ENCODE assay signal across 18 cellular contexts in the genomic region with DNA sequence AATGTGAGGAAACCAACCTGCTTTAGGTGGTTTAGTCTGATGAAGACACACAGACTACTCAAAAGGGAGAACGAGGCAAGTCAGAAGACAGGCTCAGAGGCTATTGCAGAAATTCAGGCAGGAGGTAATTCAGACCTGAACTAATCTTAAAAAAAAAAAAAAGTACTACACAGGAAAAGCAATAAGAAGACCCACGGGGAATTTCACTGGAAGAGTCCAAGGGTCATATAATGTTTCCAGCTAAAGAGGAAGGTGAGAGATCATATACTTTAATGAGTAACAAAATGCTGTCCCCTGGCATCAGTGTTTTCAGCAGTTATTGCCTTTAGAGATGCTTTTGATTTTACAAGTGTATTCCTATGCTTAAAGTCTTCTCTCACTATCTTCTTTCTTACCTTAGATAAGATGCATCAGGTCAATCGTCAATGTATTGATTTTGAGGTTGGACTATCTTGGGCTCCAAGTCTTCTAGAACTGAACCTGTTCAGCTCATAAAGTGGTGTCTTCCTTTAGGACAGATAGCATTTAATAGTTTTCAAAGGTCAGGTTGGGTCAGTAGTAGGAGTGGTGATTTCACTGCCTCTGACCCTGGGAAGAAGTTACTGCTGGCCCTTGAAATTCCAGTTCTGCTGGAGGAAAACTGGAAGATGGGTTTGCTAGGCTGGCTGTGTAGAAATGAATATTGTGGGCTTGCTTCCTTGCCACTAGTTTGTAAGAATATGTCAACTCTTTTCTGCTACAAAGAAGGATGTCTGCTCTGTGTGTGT.
DNase-seq lines count a peak whose midpoint lies in the region; ATAC-seq and TF ChIP-seq lines count a peak whose summit lies in the region.
"Had no signal": no experiment of that assay in that cellular context is flagged by ENCODE, and none has a peak within 500 bp of the region (broad histone marks: within the 10 kb centered on the region; RNA-seq: fewer than 3 reads in every experiment).

No MANE protein-coding gene starts in this region.

- H3K4me1 ChIP-seq in mesendoderm (ENCODE audit: control insufficient read depth, low read depth, low read length) (no peaks in the 10 kb centered on the region), PC-9 (replicated peaks; ENCODE audit: insufficient read depth) (no peaks in the 10 kb centered on the region)

- no peaks in the 10 kb centered on the region for H3K27me3 Mint-ChIP-seq in activated CD8-positive, alpha-beta T cell treated with anti-CD3 and anti-CD28 coated beads for 36 hours
- H3K27me3 Mint-ChIP-seq in Calu3 (ENCODE audit: unreplicated experiment): no peaks in the 10 kb centered on the region

- H3K79me2 ChIP-seq in mesendoderm (ENCODE audit: control insufficient read depth, insufficient read depth, low read length) (no peaks in the 10 kb centered on the region), PC-9 (ENCODE audit: low read depth) (no peaks in the 10 kb centered on the region)

- no peaks in the 10 kb centered on the region for H3K9me3 Mint-ChIP-seq in activated CD8-positive, alpha-beta T cell treated with anti-CD3 and anti-CD28 coated beads for 36 hours
- H3K9me3 Mint-ChIP-seq in Calu3 (ENCODE audit: low read depth, unreplicated experiment): no peaks in the 10 kb centered on the region
- H3K9me3 Mint-ChIP-seq: GM23338 had no signal

- H2BK15ac ChIP-seq in mesendoderm (replicated peaks; ENCODE audit: low read depth): no peak overlapping the region

- H3K4ac ChIP-seq in mesendoderm (ENCODE audit: low read depth, low read length): no peak overlapping the region

- H3F3A ChIP-seq in PC-9 (ENCODE audit: insufficient read depth, low read depth): no peaks in the 10 kb centered on the region

- POLR2A ChIA-PET in activated CD8-positive, alpha-beta T cell treated with anti-CD3 and anti-CD28 coated beads for 36 hours (lab: Charles Lee): no interaction called here
- POLR2A ChIA-PET in PC-9 (lab: Charles Lee; ENCODE audit: unreplicated experiment): no interaction called here

- no CpG with 5 or more reads among the region's 3 CpGs for WGBS in mesendoderm (ENCODE audit: extremely low coverage, insufficient coverage, low lambda C conversion rate)

- H3K18ac ChIP-seq in mesendoderm (ENCODE audit: low read length): peak overlapping the region; percentile 51

- H3K56ac ChIP-seq in mesendoderm (ENCODE audit: low read length): no peak overlapping the region

- no peaks in the 10 kb centered on the region for H3K36me3 Mint-ChIP-seq in activated CD8-positive, alpha-beta T cell treated with anti-CD3 and anti-CD28 coated beads for 36 hours (ENCODE audit: low read depth)
- no peaks in the 10 kb centered on the region for H3K36me3 Mint-ChIP-seq in Calu3 (ENCODE audit: insufficient read depth, unreplicated experiment)

- no peak overlapping the region for H4K8ac ChIP-seq in mesendoderm (ENCODE audit: low read depth, low read length)

- H3K27me3 ChIP-seq in HL-60 (ENCODE audit: insufficient read depth, poor library complexity, severe bottlenecking): no peaks in the 10 kb centered on the region
- H3K27me3 ChIP-seq in mesendoderm (ENCODE audit: insufficient read depth, low read length, poor library complexity): no peaks in the 10 kb centered on the region
- H3K27me3 ChIP-seq in PC-9 (ENCODE audit: insufficient read depth, low read depth): no peaks in the 10 kb centered on the region

- no peak overlapping the region for H3K27ac Mint-ChIP-seq in activated CD8-positive, alpha-beta T cell treated with anti-CD3 and anti-CD28 coated beads for 36 hours
- no peak overlapping the region for H3K27ac Mint-ChIP-seq in Calu3 (ENCODE audit: unreplicated experiment)
- H3K27ac Mint-ChIP-seq: GM23338 had no signal

- H3K27ac ChIP-seq in HL-60 (replicated peaks): peak overlapping the region; percentile 83
- peak overlapping the region; percentile 33; the same call in 1 of the 2 replicates for H3K27ac ChIP-seq in SK-N-MC
- H3K27ac ChIP-seq in mesendoderm (ENCODE audit: low read depth, low read length): no peak overlapping the region
- no peak overlapping the region for H3K27ac ChIP-seq in PC-9
- H3K27ac ChIP-seq: RWPE1 had no signal

- no peak overlapping the region for H3K4me3 ChIP-seq in HL-60 (replicated peaks; ENCODE audit: insufficient read depth, low read length)
- H3K4me3 ChIP-seq in SK-N-MC: no peak overlapping the region; the same call in 1 of the 2 replicates
- H3K4me3 ChIP-seq in mesendoderm (ENCODE audit: low read length): no peak overlapping the region
- H3K4me3 ChIP-seq in PC-9: no peak overlapping the region
- H3K4me3 ChIP-seq: GM23338 had no signal

- no TSS peak for BruUV-seq in Calu3 (replicated peaks; lab: Mats Ljungman, UMichigan)
- no TSS peak for BruUV-seq in PC-9 (replicated peaks; lab: Mats Ljungman, UMichigan)

- H3K23ac ChIP-seq in mesendoderm (ENCODE audit: low read length): no peak overlapping the region

- ATAC-seq in HG03175 (IDR thresholded peaks at IDR 0.05; ENCODE audit: unreplicated experiment): no peak
- no peak for ATAC-seq in activated CD8-positive, alpha-beta T cell treated with anti-CD3 and anti-CD28 coated beads for 36 hours
- ATAC-seq: GM23338 had no signal

- H3K9ac ChIP-seq in SK-N-MC (ENCODE audit: insufficient read length) (no peak overlapping the region), mesendoderm (ENCODE audit: low read length) (no peak overlapping the region)

- TF ChIP-seq CTCF in HL-60 (IDR thresholded peaks at IDR 0.05; ENCODE audit: insufficient read depth, low read length): no peak
- TF ChIP-seq CTCF in activated CD8-positive, alpha-beta T cell treated with anti-CD3 and anti-CD28 coated beads for 36 hours (IDR thresholded peaks at IDR 0.05): no peak
- TF ChIP-seq CTCF in Calu3 (IDR thresholded peaks at IDR 0.05; ENCODE audit: unreplicated experiment): no peak
- no peak for TF ChIP-seq CTCF in PC-9 (conservative IDR thresholded peaks at IDR 0.05)

- DNase-seq in HL-60 (ENCODE audit: low read depth in 1 of 2, low spot score in 1 of 2): peak in 1 of 2 experiments; percentile 39
- no peak for DNase-seq in SK-N-MC (ENCODE audit: low read depth, low spot score)
- DNase-seq in mesendoderm: no peak
- peak; percentile 31 for DNase-seq in renal cortical epithelial cell (ENCODE audit: low read depth)
- DNase-seq in activated CD8-positive, alpha-beta T cell treated with anti-CD3 and anti-CD28 coated beads for 36 hours: no peak
- DNase-seq in Calu3: no peak
- DNase-seq in PC-9: no peak
- DNase-seq: COR-L47, DMS79 treated with DMSO at 0.1 percent for 48 hours, NCI-H187 treated with DMSO at 0.1 percent for 48 hours, NCI-H2171, NCI-H446 treated with DMSO at 0.1 percent for 48 hours, OCI-M1, SW 1271 had no signal

- no peaks in the 10 kb centered on the region for H4K20me1 ChIP-seq in PC-9 (ENCODE audit: insufficient read depth)

- no peak overlapping the region for H2AFZ ChIP-seq in PC-9
- H2AFZ ChIP-seq: GM23338 had no signal

- no peak overlapping the region for H2AK5ac ChIP-seq in mesendoderm (ENCODE audit: low read length)

- H2BK120ac ChIP-seq in mesendoderm (ENCODE audit: low read depth, low read length): no peak overlapping the region

- no peak overlapping the region for H4K5ac ChIP-seq in mesendoderm (ENCODE audit: low read length)

- H3K4me2 ChIP-seq in mesendoderm (ENCODE audit: low read length): no peak overlapping the region
- no peak overlapping the region for H3K4me2 ChIP-seq in PC-9
- H3K4me2 ChIP-seq: GM23338 had no signal

- H3K9me3 ChIP-seq in SK-N-MC (ENCODE audit: low read depth, low read length) (no peaks in the 10 kb centered on the region), PC-9 (ENCODE audit: insufficient read depth, low read depth) (no peaks in the 10 kb centered on the region)

- no peaks in the 10 kb centered on the region for H3K79me1 ChIP-seq in mesendoderm (ENCODE audit: low read length)

- CTCF ChIA-PET in activated CD8-positive, alpha-beta T cell treated with anti-CD3 and anti-CD28 coated beads for 36 hours (lab: Charles Lee): interaction anchor here (0.7 kb wide), 1 partner anchor 11 kb away, joined by 4 read pairs; no protein-coding TSS in a partner anchor
- CTCF ChIA-PET in Calu3 (lab: Charles Lee): interaction anchor here (0.7 kb wide), 1 partner anchor 1036 kb away, joined by 4 read pairs; no protein-coding TSS in a partner anchor
- CTCF ChIA-PET in PC-9 (lab: Charles Lee): interaction anchor here (0.5 kb wide), 2 partner anchors 171 to 456 kb away, joined by 3 to 10 read pairs; no protein-coding TSS in a partner anchor

- no peaks in the 10 kb centered on the region for H3K4me1 Mint-ChIP-seq in activated CD8-positive, alpha-beta T cell treated with anti-CD3 and anti-CD28 coated beads for 36 hours (ENCODE audit: low read depth)
- H3K4me1 Mint-ChIP-seq in Calu3 (ENCODE audit: low read depth, unreplicated experiment): peaks cover 26% of the 10 kb centered on the region

- intact Hi-C loops in activated CD8-positive, alpha-beta T cell treated with anti-CD3 and anti-CD28 coated beads for 36 hours (cut with micrococcal nuclease): no loop called here
- intact Hi-C loops in Calu3 (cut with micrococcal nuclease; ENCODE audit: unreplicated experiment): no loop called here
- intact Hi-C loops in PC-9 (cut with micrococcal nuclease; ENCODE audit: unreplicated experiment): no loop called here

- H3K9me2 ChIP-seq in PC-9 (ENCODE audit: insufficient read depth): no peaks in the 10 kb centered on the region

- no peak overlapping the region for H2BK5ac ChIP-seq in mesendoderm (ENCODE audit: low read length)

- H3K36me3 ChIP-seq in SK-N-MC (ENCODE audit: insufficient read depth, low read length) (no peaks in the 10 kb centered on the region), mesendoderm (ENCODE audit: control insufficient read depth, insufficient read depth, low read length) (no peaks in the 10 kb centered on the region), PC-9 (ENCODE audit: low read depth) (no peaks in the 10 kb centered on the region)

- no peak overlapping the region for H3K4me3 Mint-ChIP-seq in activated CD8-positive, alpha-beta T cell treated with anti-CD3 and anti-CD28 coated beads for 36 hours
- no peak overlapping the region for H3K4me3 Mint-ChIP-seq in Calu3 (ENCODE audit: low read depth, unreplicated experiment)
- H3K4me3 Mint-ChIP-seq: CD14-positive monocyte, GM23338 had no signal

Comparison
In these comparisons a context has a peak if more than half of its experiments do, and no peak if none do; other contexts are left out.
1. H3K27ac ChIP-seq: peak in HL-60 (single experiment) and SK-N-MC (single experiment); none in mesendoderm (single experiment) and PC-9 (single experiment).